ENCODE assay signal across 15 cellular contexts in the genomic region with DNA sequence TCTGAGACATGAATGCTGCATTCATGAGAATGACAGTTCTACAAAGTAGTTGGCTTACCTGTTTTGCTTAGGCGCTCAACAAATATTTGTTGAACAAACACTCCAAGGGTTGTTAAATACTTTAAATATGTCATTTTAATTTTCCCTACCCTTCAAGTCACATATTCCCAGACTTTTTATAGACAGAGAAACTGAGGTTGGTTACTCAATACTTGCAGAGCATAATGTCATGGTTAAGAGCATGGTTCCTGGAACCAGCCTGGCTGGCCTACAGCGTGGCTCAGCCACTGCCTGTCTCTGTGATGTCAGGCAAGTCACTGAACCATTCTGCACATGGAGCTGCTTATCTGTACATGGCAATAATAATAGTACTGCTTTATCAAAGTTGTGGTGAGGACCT.
DNase-seq lines count a peak whose midpoint lies in the region; ATAC-seq and TF ChIP-seq lines count a peak whose summit lies in the region.
"Had no signal": no experiment of that assay in that cellular context is flagged by ENCODE, and none has a peak within 500 bp of the region (broad histone marks: within the 10 kb centered on the region; RNA-seq: fewer than 3 reads in every experiment).

No MANE protein-coding gene starts in this region.

- H3K4me3 ChIP-seq in body of pancreas: no peak overlapping the region
- H3K4me3 ChIP-seq: lung, uterus had no signal

- no peaks in the 10 kb centered on the region for H3K27me3 Mint-ChIP-seq in activated T-cell treated with anti-CD3 and anti-CD28 coated beads, Interleukin-2, amount 50 U/mL, for 72 hours (ENCODE audit: low read depth)
- H3K27me3 Mint-ChIP-seq in stimulated activated memory B cell treated with anti-CD40 and anti-IgM and Interleukin-4, amounts not matched to agents 10 μg/mL and 1 μg/mL and 100 μg/mL, for 72 hours: no peaks in the 10 kb centered on the region

- no peak for TF ChIP-seq CTCF in body of pancreas (IDR thresholded peaks at IDR 0.05)

- H3K27ac Mint-ChIP-seq in activated T-cell treated with anti-CD3 and anti-CD28 coated beads, Interleukin-2, amount 50 U/mL, for 72 hours: peak overlapping the region; percentile 22
- H3K27ac Mint-ChIP-seq in stimulated activated memory B cell treated with anti-CD40 and anti-IgM and Interleukin-4, amounts not matched to agents 10 μg/mL and 1 μg/mL and 100 μg/mL, for 72 hours: peak overlapping the region; percentile 55

- H3K4me3 Mint-ChIP-seq in activated T-cell treated with anti-CD3 and anti-CD28 coated beads, Interleukin-2, amount 50 U/mL, for 72 hours: peak overlapping the region in 1 of 2 donors; percentile 60
- no peak overlapping the region for H3K4me3 Mint-ChIP-seq in stimulated activated memory B cell treated with anti-CD40 and anti-IgM and Interleukin-4, amounts not matched to agents 10 μg/mL and 1 μg/mL and 100 μg/mL, for 72 hours

- peak overlapping the region in 3 of 4 donors; percentile 48 to 52 (median 50) for H3K27ac ChIP-seq in body of pancreas
- no peak overlapping the region for H3K27ac ChIP-seq in substantia nigra (ENCODE audit: low read depth, low read length, poor library complexity, severe bottlenecking)
- H3K27ac ChIP-seq: neutrophil, uterus had no signal

- peaks cover 67% of the 10 kb centered on the region for H3K4me1 Mint-ChIP-seq in activated T-cell treated with anti-CD3 and anti-CD28 coated beads, Interleukin-2, amount 50 U/mL, for 72 hours (ENCODE audit: low read depth)
- H3K4me1 Mint-ChIP-seq in stimulated activated memory B cell treated with anti-CD40 and anti-IgM and Interleukin-4, amounts not matched to agents 10 μg/mL and 1 μg/mL and 100 μg/mL, for 72 hours: peaks cover 47% of the 10 kb centered on the region

- H3K9me3 Mint-ChIP-seq in activated T-cell treated with anti-CD3 and anti-CD28 coated beads, Interleukin-2, amount 50 U/mL, for 72 hours: peaks cover 0 to 1% of the 10 kb centered on the region in 2 donors
- H3K9me3 Mint-ChIP-seq in stimulated activated memory B cell treated with anti-CD40 and anti-IgM and Interleukin-4, amounts not matched to agents 10 μg/mL and 1 μg/mL and 100 μg/mL, for 72 hours: no peaks in the 10 kb centered on the region

- no peaks in the 10 kb centered on the region for H3K27me3 ChIP-seq in body of pancreas
- H3K27me3 ChIP-seq: neutrophil, uterus had no signal

- peak in 1 of 2 donors; percentile 16 for ATAC-seq in activated T-cell treated with anti-CD3 and anti-CD28 coated beads, Interleukin-2, amount 50 U/mL, for 72 hours (replicated peaks in 1 of 2)
- ATAC-seq in HG03378 (IDR thresholded peaks at IDR 0.05; ENCODE audit: unreplicated experiment) (peak; percentile 14), body of pancreas (peak; percentile 22)
- peak; percentile 56 for ATAC-seq in stimulated activated memory B cell treated with anti-CD40 and anti-IgM and Interleukin-4, amounts not matched to agents 10 μg/mL and 1 μg/mL and 100 μg/mL, for 72 hours

- H3K36me3 ChIP-seq in body of pancreas (replicated peaks in 1 of 2; ENCODE audit: insufficient read depth in 1 of 2, low read depth in 2 of 2): no peaks in the 10 kb centered on the region
- H3K36me3 ChIP-seq: neutrophil, uterus had no signal

- H3K36me3 Mint-ChIP-seq in activated T-cell treated with anti-CD3 and anti-CD28 coated beads, Interleukin-2, amount 50 U/mL, for 72 hours (ENCODE audit: insufficient read depth in 2 of 2): no peaks in the 10 kb centered on the region
- H3K36me3 Mint-ChIP-seq in stimulated activated memory B cell treated with anti-CD40 and anti-IgM and Interleukin-4, amounts not matched to agents 10 μg/mL and 1 μg/mL and 100 μg/mL, for 72 hours: no peaks in the 10 kb centered on the region

- H3K9me3 ChIP-seq in body of pancreas: no peaks in the 10 kb centered on the region
- H3K9me3 ChIP-seq: neutrophil, uterus had no signal

- intact Hi-C loops in body of pancreas (cut with DNase I): no loop called here

- DNase-seq in activated T-cell treated with anti-CD3 and anti-CD28 coated beads, Interleukin-2, amount 50 U/mL, for 72 hours: peak in 1 of 2 donors; percentile 19
- no peak for DNase-seq in activated T-cell treated with anti-CD3 and anti-CD28 coated beads, Interleukin-2, amount 50 U/mL, for 48 hours
- DNase-seq in body of pancreas (no peak), NCI-H1417 (lab: John Stamatoyannopoulos, UW) (no peak), midbrain (lab: John Stamatoyannopoulos, UW) (no peak), substantia nigra (lab: John Stamatoyannopoulos, UW) (no peak)
- DNase-seq: activated CD4-positive, alpha-beta T cell treated with anti-CD3 and anti-CD28 coated beads, Interleukin-2, amount 50 U/mL, for 1 hour; H7; KG1; NCI-H2081; uterus had no signal

- 48 to 56% methylated on average over 2 of the region's 2 CpGs for whole genome bisulfite sequencing in body of pancreas, 2 donors

- TF ChIP-seq POLR2A in body of pancreas (IDR thresholded peaks at IDR 0.05): no peak

- H3K4me1 ChIP-seq in body of pancreas: no peaks in the 10 kb centered on the region
- H3K4me1 ChIP-seq: uterus had no signal
